In the genomic region with DNA sequence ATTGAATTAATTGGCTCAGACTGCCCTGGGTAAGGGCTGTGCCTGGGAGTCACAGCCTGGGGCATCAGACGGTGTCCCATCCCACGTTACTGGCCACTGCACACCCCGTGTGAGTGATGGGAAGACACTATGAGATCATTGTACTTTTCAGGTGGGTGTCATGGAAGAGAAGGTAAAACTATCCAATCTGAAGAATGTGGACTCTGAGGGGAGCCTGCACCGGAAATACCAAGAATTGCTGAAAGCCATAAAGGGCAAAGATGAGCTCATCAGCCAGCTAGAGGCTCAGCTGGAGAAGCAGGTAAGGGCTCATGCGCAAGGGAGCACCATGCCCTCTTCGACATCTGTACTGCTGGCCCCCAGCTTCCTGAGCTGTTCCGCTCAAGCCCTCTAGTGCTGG, we compare ENCODE assay signal across 2 cellular contexts.
TF ChIP-seq lines count a peak whose summit lies in the region.

No MANE protein-coding gene starts in this region.

TF ChIP-seq in HCT116, 20 proteins besides CTCF, POLR2A, EP300 and RAD21 (continued from another document):
- no peak for TF ChIP-seq ZBTB33 (IDR thresholded peaks at IDR 0.05; ENCODE audit: extremely low read depth, insufficient replicate concordance, low read length)

TF ChIP-seq in WTC11, 78 proteins besides CTCF, POLR2A, EP300 and RAD21 (continued from another document):
- TF ChIP-seq, protein P1, sequence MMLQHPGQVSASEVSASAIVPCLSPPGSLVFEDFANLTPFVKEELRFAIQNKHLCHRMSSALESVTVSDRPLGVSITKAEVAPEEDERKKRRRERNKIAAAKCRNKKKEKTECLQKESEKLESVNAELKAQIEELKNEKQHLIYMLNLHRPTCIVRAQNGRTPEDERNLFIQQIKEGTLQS (CRISPR knock-in tag; conservative IDR thresholded peaks at IDR 0.05) = no peak
- TF ChIP-seq ZMAT4 (CRISPR knock-in tag; IDR thresholded peaks at IDR 0.05) = no peak
- TF ChIP-seq FOXP1 (CRISPR knock-in tag; IDR thresholded peaks at IDR 0.05; ENCODE audit: borderline replicate concordance) = no peak
- TF ChIP-seq, protein P2, sequence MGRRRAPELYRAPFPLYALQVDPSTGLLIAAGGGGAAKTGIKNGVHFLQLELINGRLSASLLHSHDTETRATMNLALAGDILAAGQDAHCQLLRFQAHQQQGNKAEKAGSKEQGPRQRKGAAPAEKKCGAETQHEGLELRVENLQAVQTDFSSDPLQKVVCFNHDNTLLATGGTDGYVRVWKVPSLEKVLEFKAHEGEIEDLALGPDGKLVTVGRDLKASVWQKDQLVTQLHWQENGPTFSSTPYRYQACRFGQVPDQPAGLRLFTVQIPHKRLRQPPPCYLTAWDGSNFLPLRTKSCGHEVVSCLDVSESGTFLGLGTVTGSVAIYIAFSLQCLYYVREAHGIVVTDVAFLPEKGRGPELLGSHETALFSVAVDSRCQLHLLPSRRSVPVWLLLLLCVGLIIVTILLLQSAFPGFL (CRISPR knock-in tag; IDR thresholded peaks at IDR 0.05; ENCODE audit: borderline replicate concordance) = no peak
- TF ChIP-seq SP1 (CRISPR knock-in tag; conservative IDR thresholded peaks at IDR 0.05) = no peak
